In the genomic region with DNA sequence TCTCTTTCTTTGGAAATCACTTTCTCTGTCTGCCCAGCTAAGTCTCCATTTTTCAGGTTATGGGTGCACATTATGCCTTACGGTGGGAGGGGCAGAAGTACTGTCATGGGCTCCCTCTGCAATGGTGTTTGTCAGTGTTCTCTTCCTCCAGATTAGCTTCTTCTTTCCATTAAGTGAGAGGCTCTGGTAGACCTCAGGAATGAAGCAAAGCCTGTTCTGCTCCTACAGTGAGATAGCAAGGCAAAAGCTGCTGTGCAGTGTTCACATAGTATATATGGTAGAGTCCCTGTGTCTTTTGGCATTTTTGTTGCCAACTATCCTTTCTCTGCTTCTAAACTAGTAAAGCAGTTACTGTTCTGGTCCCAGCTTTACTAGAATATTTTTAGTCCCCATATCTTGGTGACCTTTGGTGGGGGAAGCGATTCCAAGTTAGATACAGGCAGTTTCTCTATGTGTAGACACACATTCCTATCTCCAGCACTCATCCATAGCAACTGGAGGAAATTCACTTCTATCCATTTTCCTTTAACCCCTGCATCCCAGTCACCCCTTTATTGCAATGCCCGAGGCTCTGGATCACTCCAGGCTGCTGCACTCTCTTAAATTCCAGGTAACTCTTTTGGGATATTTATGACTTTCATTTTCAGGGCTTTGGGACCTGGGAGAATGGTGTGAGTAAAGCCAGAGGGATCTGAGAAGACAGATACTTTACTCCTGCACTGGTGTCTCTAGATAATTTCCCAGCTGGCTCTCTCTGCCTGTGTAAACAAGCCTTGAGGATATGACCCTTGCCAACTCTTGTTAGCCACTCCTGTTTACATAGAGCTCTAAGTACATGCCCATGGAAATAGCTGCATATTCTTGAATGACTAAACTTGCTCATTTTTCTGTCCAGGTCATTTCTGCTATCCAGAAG, we compare ENCODE assay signal across 11 cellular contexts. TPM values are rescaled to one million over a fixed set of nuclear protein-coding genes. Genes with fewer than 3 reads are reported as not detected.
DNase-seq lines count a peak whose midpoint lies in the region; ATAC-seq and TF ChIP-seq lines count a peak whose summit lies in the region.
"Had no signal": no experiment of that assay in that cellular context is flagged by ENCODE, and none has a peak within 500 bp of the region (broad histone marks: within the 10 kb centered on the region; RNA-seq: fewer than 3 reads in every experiment).

No MANE protein-coding gene starts in this region.

- H3K4me3 Mint-ChIP-seq in Calu3 (ENCODE audit: low read depth, unreplicated experiment): peak overlapping the region; percentile 46
- H3K4me3 Mint-ChIP-seq in naive thymus-derived CD8-positive, alpha-beta T cell: no peak overlapping the region
- no peak overlapping the region for H3K4me3 Mint-ChIP-seq in activated naive CD8-positive, alpha-beta T cell treated with anti-CD3 and anti-CD28 coated beads for 36 hours

- BruUV-seq in Calu3 (replicated peaks; lab: Mats Ljungman, UMichigan): no TSS peak

- CTCF ChIA-PET in Calu3 (lab: Charles Lee): no interaction called here

- H3K9me3 Mint-ChIP-seq in Calu3 (ENCODE audit: low read depth, unreplicated experiment): no peaks in the 10 kb centered on the region
- H3K9me3 Mint-ChIP-seq in naive thymus-derived CD8-positive, alpha-beta T cell: no peaks in the 10 kb centered on the region
- no peaks in the 10 kb centered on the region for H3K9me3 Mint-ChIP-seq in activated naive CD8-positive, alpha-beta T cell treated with anti-CD3 and anti-CD28 coated beads for 36 hours

- POLR2A ChIA-PET in naive thymus-derived CD8-positive, alpha-beta T cell (lab: Charles Lee): no interaction called here

- H3K36me3 Mint-ChIP-seq in Calu3 (ENCODE audit: insufficient read depth, unreplicated experiment): peaks cover 18% of the 10 kb centered on the region
- H3K36me3 Mint-ChIP-seq in naive thymus-derived CD8-positive, alpha-beta T cell: peaks cover 0 to 5% (median 2%) of the 10 kb centered on the region in 3 donors
- H3K36me3 Mint-ChIP-seq in activated naive CD8-positive, alpha-beta T cell treated with anti-CD3 and anti-CD28 coated beads for 36 hours: peaks cover 2% of the 10 kb centered on the region

- H3K27ac Mint-ChIP-seq in Calu3 (ENCODE audit: unreplicated experiment): peak overlapping the region; percentile 70
- peak overlapping the region in 1 of 10 donors; percentile 13 for H3K27ac Mint-ChIP-seq in naive thymus-derived CD8-positive, alpha-beta T cell
- no peak overlapping the region for H3K27ac Mint-ChIP-seq in activated naive CD8-positive, alpha-beta T cell treated with anti-CD3 and anti-CD28 coated beads for 36 hours

- no peak for ATAC-seq in naive thymus-derived CD8-positive, alpha-beta T cell

- DNase-seq in Calu3 (peak; percentile 43), NCI-H510A treated with DMSO at 0.1 percent for 48 hours (lab: John Stamatoyannopoulos, UW) (peak; percentile 75), fibroblast of mammary gland (ENCODE audit: low read depth) (peak; percentile 83), non-pigmented ciliary epithelial cell (ENCODE audit: low read depth) (peak; percentile 71), superior temporal gyrus (ENCODE audit: extremely low spot score) (no peak), T-helper 1 cell (no peak)
- no peak for DNase-seq in naive thymus-derived CD8-positive, alpha-beta T cell
- no peak for DNase-seq in activated naive CD8-positive, alpha-beta T cell treated with anti-CD3 and anti-CD28 coated beads for 36 hours
- DNase-seq: activated effector memory CD4-positive, alpha-beta T cell treated with Interleukin-2 at 50 U/mL for 16 hours had no signal

- H3K4me3 ChIP-seq in fibroblast of mammary gland (ENCODE audit: control insufficient read depth, low read depth, low read length): no peak overlapping the region

- TF ChIP-seq CTCF in Calu3 (IDR thresholded peaks at IDR 0.05; ENCODE audit: unreplicated experiment): no peak
- TF ChIP-seq CTCF in fibroblast of mammary gland (conservative IDR thresholded peaks at IDR 0.05; ENCODE audit: control insufficient read depth, insufficient read depth, low read depth, low read length): no peak

- H3K27me3 Mint-ChIP-seq in Calu3 (ENCODE audit: unreplicated experiment): no peaks in the 10 kb centered on the region
- no peaks in the 10 kb centered on the region for H3K27me3 Mint-ChIP-seq in naive thymus-derived CD8-positive, alpha-beta T cell
- H3K27me3 Mint-ChIP-seq in activated naive CD8-positive, alpha-beta T cell treated with anti-CD3 and anti-CD28 coated beads for 36 hours: no peaks in the 10 kb centered on the region

- intact Hi-C loops in Calu3 (cut with micrococcal nuclease; ENCODE audit: unreplicated experiment): no loop called here

- peaks cover 53% of the 10 kb centered on the region for H3K4me1 Mint-ChIP-seq in Calu3 (ENCODE audit: low read depth, unreplicated experiment)
- H3K4me1 Mint-ChIP-seq in naive thymus-derived CD8-positive, alpha-beta T cell: peaks cover 12 to 26% (median 20%) of the 10 kb centered on the region in 4 donors
- H3K4me1 Mint-ChIP-seq in activated naive CD8-positive, alpha-beta T cell treated with anti-CD3 and anti-CD28 coated beads for 36 hours: peaks cover 12% of the 10 kb centered on the region

RNA-seq across cellular contexts. Expression of a gene that starts 3.9 kb away (rescaled TPM):
- 9.9 and 13.1 TPM in 2 replicates for total RNA-seq in Calu3 (2022)
- total RNA-seq in naive thymus-derived CD8-positive, alpha-beta T cell: 10 to 100 TPM; 12.5 to 12.6 TPM
- 10 to 100 TPM; 10.8 to 13.1 (median 12.1) TPM for polyA plus RNA-seq in naive thymus-derived CD8-positive, alpha-beta T cell
- total RNA-seq in activated naive CD8-positive, alpha-beta T cell treated with anti-CD3 and anti-CD28 coated beads for 36 hours: 1 to 10 TPM; 6.1 to 7.8 TPM

RNA-seq across cellular contexts. Expression of a gene that starts 24.4 kb away (rescaled TPM):
- total RNA-seq in Calu3 (2022): 0.80 and 2.8 TPM in 2 replicates
- total RNA-seq in naive thymus-derived CD8-positive, alpha-beta T cell: not detected
- polyA plus RNA-seq in naive thymus-derived CD8-positive, alpha-beta T cell: not detected
- 1 to 10 TPM in 1 of 2 experiments, under 1 TPM in 1; 0.89 to 1.4 TPM for total RNA-seq in activated naive CD8-positive, alpha-beta T cell treated with anti-CD3 and anti-CD28 coated beads for 36 hours

RNA-seq across cellular contexts. Expression of a gene that starts 40.2 kb away (rescaled TPM):
- not detected in 2 replicates for total RNA-seq in Calu3 (2022)
- total RNA-seq in naive thymus-derived CD8-positive, alpha-beta T cell: not detected
- polyA plus RNA-seq in naive thymus-derived CD8-positive, alpha-beta T cell: not detected
- not detected for total RNA-seq in activated naive CD8-positive, alpha-beta T cell treated with anti-CD3 and anti-CD28 coated beads for 36 hours
- total RNA-seq: H1, SK-MEL-5 had no signal
- polyA plus RNA-seq: H1 had no signal

Comparison
In these comparisons a context has a peak if more than half of its experiments do, and no peak if none do; other contexts are left out.
1. DNase-seq: peak in Calu3 (single experiment), NCI-H510A treated with DMSO at 0.1 percent for 48 hours (single experiment), fibroblast of mammary gland (single experiment) and non-pigmented ciliary epithelial cell (single experiment); none in naive thymus-derived CD8-positive, alpha-beta T cell (0 of 10), superior temporal gyrus (single experiment), activated naive CD8-positive, alpha-beta T cell treated with anti-CD3 and anti-CD28 coated beads for 36 hours (single experiment) and T-helper 1 cell (0 of 5).